Comparison of ENCODE assay signal across 1 cellular context in the genomic region with DNA sequence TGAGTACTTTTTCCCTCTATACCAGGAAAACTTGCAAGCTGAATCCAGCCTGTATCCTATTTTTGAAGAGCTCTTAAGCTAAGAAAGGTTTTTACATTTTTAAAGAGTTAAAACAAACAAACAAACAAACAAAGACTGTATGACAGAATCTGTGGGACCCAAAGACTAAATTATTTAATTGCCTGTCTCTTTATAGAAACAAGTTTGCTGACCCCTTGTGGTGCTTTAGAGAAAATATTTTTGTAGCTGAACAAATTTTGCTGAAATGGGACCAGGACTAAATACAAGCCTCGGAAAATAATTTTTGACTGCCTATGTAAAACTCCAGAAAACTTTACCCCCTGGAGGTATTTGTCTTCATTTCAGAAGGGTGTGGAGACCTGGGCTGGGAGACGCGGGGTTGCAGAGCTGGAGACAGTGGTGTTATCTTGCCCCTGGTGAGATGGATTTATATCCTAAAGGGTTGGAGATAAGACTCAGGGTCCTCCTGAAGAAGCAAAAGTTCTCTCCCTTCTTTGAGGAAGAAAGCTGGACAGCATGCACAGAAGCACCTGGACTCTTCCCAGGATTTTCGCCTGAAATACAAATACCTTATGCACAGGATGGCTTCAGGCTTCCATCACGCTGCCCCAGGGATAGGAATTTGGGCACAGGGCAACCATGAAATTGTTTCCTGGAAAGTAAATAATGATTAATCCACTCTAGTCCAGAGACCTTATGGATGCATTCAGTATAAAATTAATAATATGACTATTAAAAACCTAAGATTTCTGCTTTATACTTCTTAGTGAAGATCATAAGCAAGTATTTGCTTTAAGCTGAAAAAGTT.
TF ChIP-seq lines count a peak whose summit lies in the region.

No MANE protein-coding gene starts in this region.

TF ChIP-seq in IMR-90, 13 proteins besides CTCF, POLR2A, EP300 and RAD21:
- no peak for TF ChIP-seq RCOR1 (IDR thresholded peaks at IDR 0.05; ENCODE audit: insufficient replicate concordance, low read length)
- TF ChIP-seq SMC3 (IDR thresholded peaks at IDR 0.05; ENCODE audit: low read depth, low read length) = peak; percentile 73
- TF ChIP-seq, protein P1, sequence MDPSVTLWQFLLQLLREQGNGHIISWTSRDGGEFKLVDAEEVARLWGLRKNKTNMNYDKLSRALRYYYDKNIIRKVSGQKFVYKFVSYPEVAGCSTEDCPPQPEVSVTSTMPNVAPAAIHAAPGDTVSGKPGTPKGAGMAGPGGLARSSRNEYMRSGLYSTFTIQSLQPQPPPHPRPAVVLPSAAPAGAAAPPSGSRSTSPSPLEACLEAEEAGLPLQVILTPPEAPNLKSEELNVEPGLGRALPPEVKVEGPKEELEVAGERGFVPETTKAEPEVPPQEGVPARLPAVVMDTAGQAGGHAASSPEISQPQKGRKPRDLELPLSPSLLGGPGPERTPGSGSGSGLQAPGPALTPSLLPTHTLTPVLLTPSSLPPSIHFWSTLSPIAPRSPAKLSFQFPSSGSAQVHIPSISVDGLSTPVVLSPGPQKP (IDR thresholded peaks at IDR 0.05; ENCODE audit: borderline replicate concordance, low read depth, low read length) = no peak
- TF ChIP-seq MAZ (IDR thresholded peaks at IDR 0.05; ENCODE audit: borderline replicate concordance, low read depth, low read length) = no peak
- no peak for TF ChIP-seq MAFK (IDR thresholded peaks at IDR 0.05; ENCODE audit: low read depth, low read length)
- no peak for TF ChIP-seq BHLHE40 (IDR thresholded peaks at IDR 0.05; ENCODE audit: low read depth, low read length)
- TF ChIP-seq RFX5 (IDR thresholded peaks at IDR 0.05; ENCODE audit: low read depth, low read length) = no peak
